Comparison of ENCODE assay signal across 21 cellular contexts in genomic region chr14:104101086-104101621, GRCh38. TPM values are rescaled to one million over a fixed set of nuclear protein-coding genes. Genes with fewer than 3 reads are reported as not detected.
DNase-seq lines count a peak whose midpoint lies in the region; ATAC-seq and TF ChIP-seq lines count a peak whose summit lies in the region.
"Had no signal": no experiment of that assay in that cellular context is flagged by ENCODE, and none has a peak within 500 bp of the region (broad histone marks: within the 10 kb centered on the region; RNA-seq: fewer than 3 reads in every experiment).

No MANE protein-coding gene starts in this region.

- H3K9me3 ChIP-seq in upper lobe of right lung, result no peaks in the 10 kb centered on the region

- H3K27ac Mint-ChIP-seq in chondrocyte (ENCODE audit: unreplicated experiment), result no peak overlapping the region
- no peak overlapping the region for H3K27ac Mint-ChIP-seq in nephron progenitor cell
- H3K27ac Mint-ChIP-seq: activated CD4-positive, alpha-beta memory T cell treated with anti-CD3 and anti-CD28 coated beads, Interleukin-2, amount 10 ng/mL, durations not matched to agents 7 days and 5 days; naive thymus-derived CD4-positive, alpha-beta T cell had no signal

- no peaks in the 10 kb centered on the region for H3K36me3 Mint-ChIP-seq in chondrocyte (ENCODE audit: low read depth)
- H3K36me3 Mint-ChIP-seq in nephron progenitor cell (ENCODE audit: low read depth), result no peaks in the 10 kb centered on the region
- H3K36me3 Mint-ChIP-seq: naive thymus-derived CD4-positive, alpha-beta T cell had no signal

- H3K27me3 ChIP-seq in upper lobe of right lung, result no peaks in the 10 kb centered on the region

- H3K4me1 ChIP-seq in upper lobe of right lung, result peaks cover 5% of the 10 kb centered on the region

- intact Hi-C loops in cardiac septum (cut with DNase I) (no loop called here), upper lobe of right lung (cut with DNase I) (no loop called here)

- H3K4me3 Mint-ChIP-seq in chondrocyte (ENCODE audit: unreplicated experiment) (no peak overlapping the region), nephron progenitor cell (no peak overlapping the region)
- H3K4me3 Mint-ChIP-seq: activated CD4-positive, alpha-beta memory T cell treated with anti-CD3 and anti-CD28 coated beads, Interleukin-2, amount 10 ng/mL, durations not matched to agents 7 days and 5 days; naive thymus-derived CD4-positive, alpha-beta T cell had no signal

- no peak overlapping the region for H3K27ac ChIP-seq in upper lobe of right lung
- H3K27ac ChIP-seq: KMS-11 had no signal

- H3K9me3 Mint-ChIP-seq in chondrocyte (ENCODE audit: low read depth), result no peaks in the 10 kb centered on the region
- H3K9me3 Mint-ChIP-seq in nephron progenitor cell, result no peaks in the 10 kb centered on the region
- H3K9me3 Mint-ChIP-seq: activated CD4-positive, alpha-beta memory T cell treated with anti-CD3 and anti-CD28 coated beads, Interleukin-2, amount 10 ng/mL, durations not matched to agents 7 days and 5 days; naive thymus-derived CD4-positive, alpha-beta T cell had no signal

- DNase-seq in chondrocyte (ENCODE audit: low spot score) (peak; percentile 85), cardiac septum (ENCODE audit: low spot score) (peak; percentile 54), nephron progenitor cell (peak; percentile 3), upper lobe of right lung (peak; percentile 78), NCI-H524 treated with DMSO at 0.1 percent for 48 hours (lab: John Stamatoyannopoulos, UW) (no peak)
- DNase-seq: activated CD4-positive, alpha-beta memory T cell treated with anti-CD3 and anti-CD28 coated beads, Interleukin-2, amount 10 ng/mL, durations not matched to agents 7 days and 5 days; activated CD4-positive, CD25-positive, alpha-beta regulatory T cell; GF-D8; mesendoderm; NCI-H146; NCI-H2171; NCI-H526; RPMI8226; stimulated activated CD4-positive, alpha-beta T cell treated with anti-CD3 and anti-CD28 coated beads, Interleukin-2, amount 100 ng/mL, for 48 hours; stimulated activated naive CD4-positive, alpha-beta T cell; T-helper 9 cell had no signal

- TF ChIP-seq CTCF in chondrocyte (IDR thresholded peaks at IDR 0.05) (no peak), nephron progenitor cell (IDR thresholded peaks at IDR 0.05) (no peak), upper lobe of right lung (IDR thresholded peaks at IDR 0.05) (no peak)

- ATAC-seq in upper lobe of right lung (peak; percentile 52), GM21717 (IDR thresholded peaks at IDR 0.05; ENCODE audit: unreplicated experiment) (no peak), HG03045 (IDR thresholded peaks at IDR 0.05; ENCODE audit: unreplicated experiment) (no peak)
- ATAC-seq: naive thymus-derived CD4-positive, alpha-beta T cell had no signal

- H3K4me1 Mint-ChIP-seq in chondrocyte (ENCODE audit: low read depth), result no peaks in the 10 kb centered on the region
- peaks cover 5% of the 10 kb centered on the region for H3K4me1 Mint-ChIP-seq in nephron progenitor cell
- H3K4me1 Mint-ChIP-seq: activated CD4-positive, alpha-beta memory T cell treated with anti-CD3 and anti-CD28 coated beads, Interleukin-2, amount 10 ng/mL, durations not matched to agents 7 days and 5 days; naive thymus-derived CD4-positive, alpha-beta T cell had no signal

- H3K4me3 ChIP-seq in upper lobe of right lung, result no peak overlapping the region

- no peaks in the 10 kb centered on the region for H3K36me3 ChIP-seq in upper lobe of right lung

- H3K27me3 Mint-ChIP-seq in chondrocyte (ENCODE audit: low read depth) (no peaks in the 10 kb centered on the region), nephron progenitor cell (ENCODE audit: low read depth, poor library complexity) (no peaks in the 10 kb centered on the region)
- H3K27me3 Mint-ChIP-seq: activated CD4-positive, alpha-beta memory T cell treated with anti-CD3 and anti-CD28 coated beads, Interleukin-2, amount 10 ng/mL, durations not matched to agents 7 days and 5 days; naive thymus-derived CD4-positive, alpha-beta T cell had no signal

RNA-seq across cellular contexts. Expression of gene ASPG, which starts 15.7 kb away (rescaled TPM):
- total RNA-seq in chondrocyte (not detected in 3 replicates), cardiac septum (4.4 TPM), upper lobe of right lung (5.3 TPM)
- total RNA-seq: activated CD4-positive, alpha-beta memory T cell treated with anti-CD3 and anti-CD28 coated beads, Interleukin-2, amount 10 ng/mL, durations not matched to agents 7 days and 5 days; fibroblast of villous mesenchyme had no signal

RNA-seq across cellular contexts. Expression of gene KIF26A, which starts 37.2 kb away (rescaled TPM):
- total RNA-seq in chondrocyte (0.28 to 0.60 TPM (median 0.60 TPM) in 3 replicates), cardiac septum (6.8 TPM), upper lobe of right lung (5.9 TPM)
